In the genomic region with DNA sequence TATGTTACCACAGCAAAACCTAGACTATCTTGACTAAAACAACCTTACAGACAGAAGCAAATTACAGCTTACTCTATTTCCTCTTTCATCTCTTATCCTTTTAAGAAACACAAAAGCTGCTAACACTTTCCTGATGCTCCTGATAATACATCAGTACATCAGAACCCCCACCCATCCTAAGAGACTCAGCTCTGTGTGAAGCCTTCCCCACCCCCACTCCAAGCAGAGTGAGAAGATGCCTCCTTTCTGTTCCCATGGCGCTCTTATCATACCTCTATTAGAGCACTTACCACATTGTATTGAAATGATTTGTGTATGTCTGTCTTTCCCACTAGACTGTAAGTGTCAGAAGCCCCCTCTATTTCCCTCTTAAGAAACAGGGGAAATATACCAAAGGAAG, we compare ENCODE assay signal across 1 cellular context.
A peak's percentile ranks its signal among the peaks of the same experiment; 100 is the strongest.
TF ChIP-seq lines count a peak whose summit lies in the region.

No MANE protein-coding gene starts in this region.

TF ChIP-seq in neural cell, 6 proteins besides CTCF, POLR2A, EP300 and RAD21:
- TF ChIP-seq EZH2 (IDR thresholded peaks at IDR 0.05; ENCODE audit: borderline replicate concordance, insufficient read depth, low read length, poor library complexity, severe bottlenecking) (no peak), POLR2AphosphoS5 (IDR thresholded peaks at IDR 0.05) (peak; percentile 39)
TF ChIP-seq in neural cell: peak in this region for 1.
